1 cellular context compared by ENCODE assay signal in genomic region chr7:41705109-41705871, GRCh38.
A peak's percentile ranks its signal among the peaks of the same experiment; 100 is the strongest.
TF ChIP-seq lines count a peak whose summit lies in the region.

No MANE protein-coding gene starts in this region.

TF ChIP-seq in HepG2, 621 proteins besides CTCF, POLR2A, EP300 and RAD21 (continued from another document and continues in another):
- no peak for TF ChIP-seq ZBTB40 (IDR thresholded peaks at IDR 0.05)
- peak; percentile 31; the same call in 1 of the 2 replicates for TF ChIP-seq ZBTB40 (CRISPR knock-in tag; IDR thresholded peaks at IDR 0.05)
- TF ChIP-seq ZNF33A (CRISPR knock-in tag; IDR thresholded peaks at IDR 0.05; ENCODE audit: borderline replicate concordance), result no peak
- peak; percentile 48; the same call in 1 of the 2 replicates for TF ChIP-seq ZNF788 (CRISPR knock-in tag; IDR thresholded peaks at IDR 0.05; ENCODE audit: borderline replicate concordance)
- TF ChIP-seq MXD1 (CRISPR knock-in tag; IDR thresholded peaks at IDR 0.05), result peak; percentile 48; the same call in 1 of the 2 replicates
- TF ChIP-seq GPBP1L1 (CRISPR knock-in tag; IDR thresholded peaks at IDR 0.05), result no peak
- TF ChIP-seq NR0B2 (CRISPR knock-in tag; IDR thresholded peaks at IDR 0.05), result 0 out of 2 replicates have a peak, but pooled peaks have one; percentile 36
- no peak for TF ChIP-seq NFE2 (CRISPR knock-in tag; IDR thresholded peaks at IDR 0.05)
- no peak for TF ChIP-seq ZNF609 (CRISPR knock-in tag; IDR thresholded peaks at IDR 0.05; ENCODE audit: borderline replicate concordance)
- no peak for TF ChIP-seq NONO (IDR thresholded peaks at IDR 0.05)
- TF ChIP-seq NONO (CRISPR knock-in tag; conservative IDR thresholded peaks at IDR 0.05), result peak; percentile 53
- TF ChIP-seq SOX6 (IDR thresholded peaks at IDR 0.05), result no peak
- peak; percentile 41 for TF ChIP-seq SOX6 (CRISPR knock-in tag; IDR thresholded peaks at IDR 0.05)
- TF ChIP-seq ISX (CRISPR knock-in tag; conservative IDR thresholded peaks at IDR 0.05), result no peak
- TF ChIP-seq KDM2A (CRISPR knock-in tag; IDR thresholded peaks at IDR 0.05; ENCODE audit: borderline replicate concordance, low read depth), result peak; percentile 72; the same call in 1 of the 2 replicates
- TF ChIP-seq ZGPAT (CRISPR knock-in tag; IDR thresholded peaks at IDR 0.05), result 0 out of 2 replicates have a peak, but pooled peaks have one; percentile 11
- no peak for TF ChIP-seq HIC2 (CRISPR knock-in tag; IDR thresholded peaks at IDR 0.05; ENCODE audit: low read depth)
- TF ChIP-seq ZNF18 (CRISPR knock-in tag; IDR thresholded peaks at IDR 0.05; ENCODE audit: insufficient replicate concordance), result no peak
- TF ChIP-seq ZKSCAN8 (CRISPR knock-in tag; IDR thresholded peaks at IDR 0.05; ENCODE audit: borderline replicate concordance), result no peak
- TF ChIP-seq ZBTB33 (CRISPR knock-in tag; IDR thresholded peaks at IDR 0.05), result 0 out of 2 replicates have a peak, but pooled peaks have one; percentile 5
- TF ChIP-seq ZNF292 (CRISPR knock-in tag; IDR thresholded peaks at IDR 0.05; ENCODE audit: borderline replicate concordance, low read depth), result peak; percentile 69
- peak; percentile 55; the same call in 1 of the 2 replicates for TF ChIP-seq KDM5B (CRISPR knock-in tag; IDR thresholded peaks at IDR 0.05; ENCODE audit: borderline replicate concordance)
- TF ChIP-seq ZNF607 (CRISPR knock-in tag; IDR thresholded peaks at IDR 0.05; ENCODE audit: borderline replicate concordance), result no peak
